9 cellular contexts compared by ENCODE assay signal in the genomic region with DNA sequence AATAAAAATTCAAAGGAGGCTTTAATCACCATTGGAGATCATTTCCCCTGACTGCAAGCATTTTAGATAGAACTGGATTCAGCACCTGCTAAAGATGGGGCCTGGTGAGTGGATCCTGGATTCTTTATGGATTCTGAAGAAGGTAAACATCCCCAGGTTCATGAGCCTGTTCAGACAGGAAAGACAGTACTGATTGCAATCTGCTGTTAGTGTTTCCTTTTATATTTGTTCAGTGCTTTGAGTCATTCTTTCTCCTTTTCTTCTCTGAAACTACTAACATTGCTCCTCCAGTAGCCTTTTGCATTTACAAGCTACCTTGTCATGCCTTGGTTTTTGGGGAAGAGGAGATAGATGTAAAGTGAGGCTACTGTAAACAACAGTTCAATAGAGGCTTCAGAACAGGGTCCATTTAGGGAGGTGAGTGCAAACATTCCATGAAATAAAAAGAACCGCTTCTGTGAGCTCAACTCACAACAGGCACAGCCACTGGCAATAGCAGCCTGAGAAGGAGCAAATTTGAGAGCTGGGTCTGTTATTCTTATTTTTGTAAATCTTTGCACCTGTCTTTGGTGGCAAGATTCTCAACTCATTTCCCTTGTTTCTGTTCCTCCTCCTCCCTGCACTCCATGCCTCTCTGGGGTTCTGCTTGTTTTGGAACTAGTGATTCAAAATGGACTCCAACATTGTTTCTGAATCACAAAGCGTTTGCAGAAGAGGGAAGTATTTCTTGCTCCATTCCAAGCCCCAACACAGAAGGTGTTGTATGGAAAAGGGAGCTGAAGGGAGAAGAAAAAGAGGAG.
A peak's percentile ranks its signal among the peaks of the same experiment; 100 is the strongest.
DNase-seq lines count a peak whose midpoint lies in the region; ATAC-seq, FAIRE-seq and TF ChIP-seq lines count a peak whose summit lies in the region.
"Had no signal": no experiment of that assay in that cellular context is flagged by ENCODE, and none has a peak within 500 bp of the region (broad histone marks: within the 10 kb centered on the region; RNA-seq: fewer than 3 reads in every experiment).

No MANE protein-coding gene starts in this region.

- H3K27ac ChIP-seq in A549 (0 out of 6 replicates have a peak overlapping the region, but pooled peaks of 1 of the 2 experiments have one; percentile 12), esophagus (ENCODE audit: low read depth in 2 of 2, low read length in 1 of 2) (peak overlapping the region; percentile 24 to 72), esophagus muscularis mucosa (replicated peaks in 1 of 4) (no peak overlapping the region)

- ATAC-seq in A549 (no peak), HG02852 (IDR thresholded peaks at IDR 0.05; ENCODE audit: unreplicated experiment) (peak; percentile 63), GM21515 (IDR thresholded peaks at IDR 0.05; ENCODE audit: unreplicated experiment) (no peak)

- DNase-seq in A549 (ENCODE audit: low read depth in 1 of 2, low spot score in 1 of 2) (peak in 1 of 2 experiments; percentile 6), NCI-H69 (lab: John Stamatoyannopoulos, UW) (peak; percentile 81), RKO (ENCODE audit: low spot score) (no peak), esophagus muscularis mucosa (ENCODE audit: extremely low spot score) (no peak)
- DNase-seq in activated CD8-positive, alpha-beta memory T cell treated with anti-CD3 and anti-CD28 coated beads, Interleukin-2, amount 50 U/mL, for 48 hours, result no peak
- DNase-seq: GF-D8 had no signal

- TF ChIP-seq POLR2A in A549 (IDR thresholded peaks at IDR 0.05; ENCODE audit: low read length), result no peak
- TF ChIP-seq POLR2A in esophagus muscularis mucosa (IDR thresholded peaks at IDR 0.05; ENCODE audit: low read depth), result no peak

- 47% methylated on average over 2 of the region's 2 CpGs for WGBS in A549 (ENCODE audit: missing lambda C conversion rate)
- WGBS in esophagus, 2 donors, result 45 to 57% methylated on average over 2 of the region's 2 CpGs
- WGBS in esophagus muscularis mucosa, result 77% methylated on average over 2 of the region's 2 CpGs

- H3K27me3 ChIP-seq in esophagus (ENCODE audit: control insufficient read depth in 1 of 2, insufficient read depth in 2 of 2, low read length in 2 of 2), result no peaks in the 10 kb centered on the region
- no peaks in the 10 kb centered on the region for H3K27me3 ChIP-seq in esophagus muscularis mucosa

- FAIRE-seq in A549 (lab: Jason Lieb, UNC), result no peak

- H3K4me3 ChIP-seq in A549 (no peak overlapping the region), esophagus (ENCODE audit: low read depth in 1 of 2, low read length in 2 of 2) (no peak overlapping the region), esophagus muscularis mucosa (no peak overlapping the region)

- H3K4me1 ChIP-seq in A549 (peaks cover 11% of the 10 kb centered on the region; the same call in 1 of the 3 replicates), esophagus (ENCODE audit: control insufficient read depth in 2 of 2, insufficient read depth in 2 of 2, low read length in 1 of 2) (no peaks in the 10 kb centered on the region), esophagus muscularis mucosa (peaks cover 0 to 6% (median 0%) of the 10 kb centered on the region in 4 donors)

- no peaks in the 10 kb centered on the region for H3K36me3 ChIP-seq in esophagus (ENCODE audit: control insufficient read depth in 2 of 2, insufficient read depth in 2 of 2, low read length in 1 of 2)
- H3K36me3 ChIP-seq in esophagus muscularis mucosa, result no peaks in the 10 kb centered on the region

- TF ChIP-seq CTCF in A549 (IDR thresholded peaks at IDR 0.05) (no peak), esophagus muscularis mucosa (IDR thresholded peaks at IDR 0.05) (no peak)

- CTCF ChIA-PET in A549 (lab: Yijun Ruan, JAX), result interaction anchor here (1.0 kb wide), 1 partner anchor 64 kb away, joined by 4 read pairs; no protein-coding TSS in a partner anchor

- intact Hi-C loops in esophagus muscularis mucosa (cut with DNase I), result no loop called here

- POLR2A ChIA-PET in A549 (lab: Yijun Ruan, JAX), result no interaction called here

- peak overlapping the region; percentile 30 for H3K4me2 ChIP-seq in A549

- TF ChIP-seq RAD21 in A549 (conservative IDR thresholded peaks at IDR 0.05 in 1 of 2, IDR thresholded peaks at IDR 0.05 in 1 of 2), result no peak

- TF ChIP-seq EP300 in A549 (IDR thresholded peaks at IDR 0.05) (no peak), esophagus muscularis mucosa (IDR thresholded peaks at IDR 0.05) (no peak)

- H3K9me3 ChIP-seq in A549 (peaks cover 5% of the 10 kb centered on the region; the same call in 1 of the 3 replicates), esophagus (ENCODE audit: control insufficient read depth in 2 of 2, insufficient read depth in 1 of 2, low read depth in 1 of 2, low read length in 1 of 2) (peaks cover 3 to 4% of the 10 kb centered on the region in 2 donors), esophagus muscularis mucosa (peaks cover 0 to 6% (median 0%) of the 10 kb centered on the region in 4 donors)

TF ChIP-seq in A549, 52 proteins besides CTCF, POLR2A, EP300 and RAD21:
- peak; percentile 46; the same call in 1 of the 2 replicates for TF ChIP-seq GATA3 (IDR thresholded peaks at IDR 0.05; ENCODE audit: borderline replicate concordance)
- no peak for TF ChIP-seq SMC3 (IDR thresholded peaks at IDR 0.05)
TF ChIP-seq in A549: peak in this region for 1.

Comparison
In these comparisons a context has a peak if more than half of its experiments do, and no peak if none do; other contexts are left out.
1. H3K27ac ChIP-seq: peak in esophagus (2 of 2); none in esophagus muscularis mucosa (0 of 4).